Comparison of ENCODE assay signal across 9 cellular contexts in the genomic region with DNA sequence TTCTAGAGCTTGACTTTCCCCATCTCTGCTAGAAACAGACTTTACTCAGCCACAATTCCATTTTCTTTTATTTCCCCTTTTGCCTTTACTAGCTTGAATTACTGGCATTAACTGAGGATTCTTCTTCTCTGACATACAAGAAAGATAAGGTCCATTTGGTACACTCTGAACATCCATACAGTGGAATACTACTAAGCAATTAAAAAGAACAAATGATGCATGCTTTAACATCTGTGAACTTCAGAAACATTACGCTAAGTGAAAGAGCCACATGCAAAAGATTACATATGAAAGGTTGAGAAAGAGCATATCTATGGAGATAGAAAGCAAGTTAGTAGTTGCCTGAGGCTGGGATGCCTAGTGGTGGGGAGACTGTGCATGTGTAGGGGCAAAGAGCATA.
"Had no signal": no experiment of that assay in that cellular context is flagged by ENCODE, and none has a peak within 500 bp of the region (broad histone marks: within the 10 kb centered on the region; RNA-seq: fewer than 3 reads in every experiment).

No MANE protein-coding gene starts in this region.

- FAIRE-seq: H1, H54, HepG2 had no signal

- DNase-seq: H9, HCEC 1CT, HFFc6, Kasumi-1, KG1 had no signal

- H2AFZ ChIP-seq: GM23338 had no signal

- H3K4me3 ChIP-seq: GM23338 had no signal

- ATAC-seq: GM23338, HepG2 had no signal

- H3K4me2 ChIP-seq: GM23338 had no signal
